2 cellular contexts compared by ENCODE assay signal in the genomic region with DNA sequence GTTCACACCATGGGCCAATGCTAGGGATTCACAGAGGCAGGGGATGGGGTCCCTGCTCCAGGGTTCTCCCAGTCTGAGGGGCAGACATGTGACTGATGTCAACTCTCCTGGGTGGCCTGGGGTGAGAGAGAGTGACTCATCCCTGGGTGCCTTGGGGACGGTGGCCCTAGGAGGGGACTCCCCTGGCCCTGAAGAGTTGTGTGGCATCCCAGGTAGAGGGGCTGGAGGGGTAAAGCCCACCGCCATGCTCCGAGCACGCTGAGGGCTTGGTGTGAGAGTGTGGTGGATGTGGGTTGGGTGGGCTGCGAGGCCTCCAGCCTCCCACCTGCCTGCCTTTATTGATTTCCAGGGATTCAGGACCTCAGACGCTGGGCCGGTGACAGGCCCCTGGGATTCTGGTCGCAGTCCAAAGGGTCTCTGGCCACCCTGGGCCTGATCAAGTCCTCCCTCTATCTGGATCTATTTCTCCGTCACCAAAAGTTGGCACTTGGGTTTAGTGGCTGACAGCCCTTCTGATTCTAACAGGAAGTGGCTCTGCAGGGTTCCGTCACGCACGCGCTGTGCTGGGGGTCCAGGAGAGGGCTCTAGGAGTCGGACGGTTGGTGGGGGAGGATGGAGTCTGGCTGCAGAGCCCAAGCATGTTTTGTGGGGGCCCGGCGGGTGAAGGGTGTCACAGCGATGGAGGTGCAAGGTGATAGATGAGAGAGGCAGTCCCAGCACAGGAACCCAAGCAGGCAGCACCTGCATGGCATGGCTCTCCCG.
TF ChIP-seq lines count a peak whose summit lies in the region.

No MANE protein-coding gene starts in this region.

TF ChIP-seq in GM12878, 131 proteins besides CTCF, POLR2A, EP300 and RAD21:
- TF ChIP-seq JUND (IDR thresholded peaks at IDR 0.05; ENCODE audit: low read depth, low read length), result no peak
- TF ChIP-seq EZH2 (IDR thresholded peaks at IDR 0.05; ENCODE audit: borderline replicate concordance, control insufficient read depth, low read depth, low read length), result no peak
- TF ChIP-seq BCL11A (IDR thresholded peaks at IDR 0.05; ENCODE audit: low read depth, low read length), result no peak
- no peak for TF ChIP-seq ZNF274 (IDR thresholded peaks at IDR 0.05; ENCODE audit: insufficient read depth, insufficient read length)
- TF ChIP-seq CBX3 (IDR thresholded peaks at IDR 0.05; ENCODE audit: borderline replicate concordance, low read depth), result no peak
- TF ChIP-seq, protein P1, sequence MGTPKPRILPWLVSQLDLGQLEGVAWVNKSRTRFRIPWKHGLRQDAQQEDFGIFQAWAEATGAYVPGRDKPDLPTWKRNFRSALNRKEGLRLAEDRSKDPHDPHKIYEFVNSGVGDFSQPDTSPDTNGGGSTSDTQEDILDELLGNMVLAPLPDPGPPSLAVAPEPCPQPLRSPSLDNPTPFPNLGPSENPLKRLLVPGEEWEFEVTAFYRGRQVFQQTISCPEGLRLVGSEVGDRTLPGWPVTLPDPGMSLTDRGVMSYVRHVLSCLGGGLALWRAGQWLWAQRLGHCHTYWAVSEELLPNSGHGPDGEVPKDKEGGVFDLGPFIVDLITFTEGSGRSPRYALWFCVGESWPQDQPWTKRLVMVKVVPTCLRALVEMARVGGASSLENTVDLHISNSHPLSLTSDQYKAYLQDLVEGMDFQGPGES (IDR thresholded peaks at IDR 0.05), result no peak
- no peak for TF ChIP-seq SMARCA5 (IDR thresholded peaks at IDR 0.05)
- TF ChIP-seq ZSCAN29 (IDR thresholded peaks at IDR 0.05), result no peak
- TF ChIP-seq, protein P2, sequence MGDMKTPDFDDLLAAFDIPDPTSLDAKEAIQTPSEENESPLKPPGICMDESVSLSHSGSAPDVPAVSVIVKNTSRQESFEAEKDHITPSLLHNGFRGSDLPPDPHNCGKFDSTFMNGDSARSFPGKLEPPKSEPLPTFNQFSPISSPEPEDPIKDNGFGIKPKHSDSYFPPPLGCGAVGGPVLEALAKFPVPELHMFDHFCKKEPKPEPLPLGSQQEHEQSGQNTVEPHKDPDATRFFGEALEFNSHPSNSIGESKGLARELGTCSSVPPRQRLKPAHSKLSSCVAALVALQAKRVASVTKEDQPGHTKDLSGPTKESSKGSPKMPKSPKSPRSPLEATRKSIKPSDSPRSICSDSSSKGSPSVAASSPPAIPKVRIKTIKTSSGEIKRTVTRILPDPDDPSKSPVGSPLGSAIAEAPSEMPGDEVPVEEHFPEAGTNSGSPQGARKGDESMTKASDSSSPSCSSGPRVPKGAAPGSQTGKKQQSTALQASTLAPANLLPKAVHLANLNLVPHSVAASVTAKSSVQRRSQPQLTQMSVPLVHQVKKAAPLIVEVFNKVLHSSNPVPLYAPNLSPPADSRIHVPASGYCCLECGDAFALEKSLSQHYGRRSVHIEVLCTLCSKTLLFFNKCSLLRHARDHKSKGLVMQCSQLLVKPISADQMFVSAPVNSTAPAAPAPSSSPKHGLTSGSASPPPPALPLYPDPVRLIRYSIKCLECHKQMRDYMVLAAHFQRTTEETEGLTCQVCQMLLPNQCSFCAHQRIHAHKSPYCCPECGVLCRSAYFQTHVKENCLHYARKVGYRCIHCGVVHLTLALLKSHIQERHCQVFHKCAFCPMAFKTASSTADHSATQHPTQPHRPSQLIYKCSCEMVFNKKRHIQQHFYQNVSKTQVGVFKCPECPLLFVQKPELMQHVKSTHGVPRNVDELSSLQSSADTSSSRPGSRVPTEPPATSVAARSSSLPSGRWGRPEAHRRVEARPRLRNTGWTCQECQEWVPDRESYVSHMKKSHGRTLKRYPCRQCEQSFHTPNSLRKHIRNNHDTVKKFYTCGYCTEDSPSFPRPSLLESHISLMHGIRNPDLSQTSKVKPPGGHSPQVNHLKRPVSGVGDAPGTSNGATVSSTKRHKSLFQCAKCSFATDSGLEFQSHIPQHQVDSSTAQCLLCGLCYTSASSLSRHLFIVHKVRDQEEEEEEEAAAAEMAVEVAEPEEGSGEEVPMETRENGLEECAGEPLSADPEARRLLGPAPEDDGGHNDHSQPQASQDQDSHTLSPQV (IDR thresholded peaks at IDR 0.05), result no peak
- no peak for TF ChIP-seq MTA2 (IDR thresholded peaks at IDR 0.05; ENCODE audit: low read depth)
- TF ChIP-seq ASH2L (IDR thresholded peaks at IDR 0.05; ENCODE audit: borderline replicate concordance, low read depth), result no peak
- TF ChIP-seq, protein P3, sequence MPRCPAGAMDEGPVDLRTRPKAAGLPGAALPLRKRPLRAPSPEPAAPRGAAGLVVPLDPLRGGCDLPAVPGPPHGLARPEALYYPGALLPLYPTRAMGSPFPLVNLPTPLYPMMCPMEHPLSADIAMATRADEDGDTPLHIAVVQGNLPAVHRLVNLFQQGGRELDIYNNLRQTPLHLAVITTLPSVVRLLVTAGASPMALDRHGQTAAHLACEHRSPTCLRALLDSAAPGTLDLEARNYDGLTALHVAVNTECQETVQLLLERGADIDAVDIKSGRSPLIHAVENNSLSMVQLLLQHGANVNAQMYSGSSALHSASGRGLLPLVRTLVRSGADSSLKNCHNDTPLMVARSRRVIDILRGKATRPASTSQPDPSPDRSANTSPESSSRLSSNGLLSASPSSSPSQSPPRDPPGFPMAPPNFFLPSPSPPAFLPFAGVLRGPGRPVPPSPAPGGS (IDR thresholded peaks at IDR 0.05; ENCODE audit: borderline replicate concordance, insufficient read depth, low read depth, low read length, poor library complexity, severe bottlenecking), result no peak
- no peak for TF ChIP-seq KAT2A (conservative IDR thresholded peaks at IDR 0.05; ENCODE audit: control insufficient read depth, low read depth, low read length)
- TF ChIP-seq HDAC2 (IDR thresholded peaks at IDR 0.05), result no peak

TF ChIP-seq in HepG2, 621 proteins besides CTCF, POLR2A, EP300 and RAD21:
- TF ChIP-seq STAT5B (CRISPR knock-in tag; IDR thresholded peaks at IDR 0.05), result no peak
- no peak for TF ChIP-seq REPIN1 (CRISPR knock-in tag; IDR thresholded peaks at IDR 0.05; ENCODE audit: borderline replicate concordance, low read depth)
- TF ChIP-seq MBNL3 (CRISPR knock-in tag; conservative IDR thresholded peaks at IDR 0.05), result no peak
- no peak for TF ChIP-seq NCOA5 (CRISPR knock-in tag; IDR thresholded peaks at IDR 0.05)
- no peak for TF ChIP-seq ZNF878 (CRISPR knock-in tag; IDR thresholded peaks at IDR 0.05)
- no peak for TF ChIP-seq SAFB2 (CRISPR knock-in tag; IDR thresholded peaks at IDR 0.05; ENCODE audit: borderline replicate concordance, low read depth)
- no peak for TF ChIP-seq ZNF446 (CRISPR knock-in tag; IDR thresholded peaks at IDR 0.05)
- TF ChIP-seq, protein P4, sequence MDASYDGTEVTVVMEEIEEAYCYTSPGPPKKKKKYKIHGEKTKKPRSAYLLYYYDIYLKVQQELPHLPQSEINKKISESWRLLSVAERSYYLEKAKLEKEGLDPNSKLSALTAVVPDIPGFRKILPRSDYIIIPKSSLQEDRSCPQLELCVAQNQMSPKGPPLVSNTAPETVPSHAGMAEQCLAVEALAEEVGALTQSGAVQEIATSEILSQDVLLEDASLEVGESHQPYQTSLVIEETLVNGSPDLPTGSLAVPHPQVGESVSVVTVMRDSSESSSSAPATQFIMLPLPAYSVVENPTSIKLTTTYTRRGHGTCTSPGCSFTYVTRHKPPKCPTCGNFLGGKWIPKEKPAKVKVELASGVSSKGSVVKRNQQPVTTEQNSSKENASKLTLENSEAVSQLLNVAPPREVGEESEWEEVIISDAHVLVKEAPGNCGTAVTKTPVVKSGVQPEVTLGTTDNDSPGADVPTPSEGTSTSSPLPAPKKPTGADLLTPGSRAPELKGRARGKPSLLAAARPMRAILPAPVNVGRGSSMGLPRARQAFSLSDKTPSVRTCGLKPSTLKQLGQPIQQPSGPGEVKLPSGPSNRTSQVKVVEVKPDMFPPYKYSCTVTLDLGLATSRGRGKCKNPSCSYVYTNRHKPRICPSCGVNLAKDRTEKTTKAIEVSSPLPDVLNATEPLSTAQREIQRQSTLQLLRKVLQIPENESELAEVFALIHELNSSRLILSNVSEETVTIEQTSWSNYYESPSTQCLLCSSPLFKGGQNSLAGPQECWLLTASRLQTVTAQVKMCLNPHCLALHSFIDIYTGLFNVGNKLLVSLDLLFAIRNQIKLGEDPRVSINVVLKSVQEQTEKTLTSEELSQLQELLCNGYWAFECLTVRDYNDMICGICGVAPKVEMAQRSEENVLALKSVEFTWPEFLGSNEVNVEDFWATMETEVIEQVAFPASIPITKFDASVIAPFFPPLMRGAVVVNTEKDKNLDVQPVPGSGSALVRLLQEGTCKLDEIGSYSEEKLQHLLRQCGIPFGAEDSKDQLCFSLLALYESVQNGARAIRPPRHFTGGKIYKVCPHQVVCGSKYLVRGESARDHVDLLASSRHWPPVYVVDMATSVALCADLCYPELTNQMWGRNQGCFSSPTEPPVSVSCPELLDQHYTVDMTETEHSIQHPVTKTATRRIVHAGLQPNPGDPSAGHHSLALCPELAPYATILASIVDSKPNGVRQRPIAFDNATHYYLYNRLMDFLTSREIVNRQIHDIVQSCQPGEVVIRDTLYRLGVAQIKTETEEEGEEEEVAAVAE (CRISPR knock-in tag; IDR thresholded peaks at IDR 0.05; ENCODE audit: borderline replicate concordance), result no peak
- no peak for TF ChIP-seq ZNF292 (CRISPR knock-in tag; IDR thresholded peaks at IDR 0.05; ENCODE audit: borderline replicate concordance, low read depth)
- TF ChIP-seq, protein P5, sequence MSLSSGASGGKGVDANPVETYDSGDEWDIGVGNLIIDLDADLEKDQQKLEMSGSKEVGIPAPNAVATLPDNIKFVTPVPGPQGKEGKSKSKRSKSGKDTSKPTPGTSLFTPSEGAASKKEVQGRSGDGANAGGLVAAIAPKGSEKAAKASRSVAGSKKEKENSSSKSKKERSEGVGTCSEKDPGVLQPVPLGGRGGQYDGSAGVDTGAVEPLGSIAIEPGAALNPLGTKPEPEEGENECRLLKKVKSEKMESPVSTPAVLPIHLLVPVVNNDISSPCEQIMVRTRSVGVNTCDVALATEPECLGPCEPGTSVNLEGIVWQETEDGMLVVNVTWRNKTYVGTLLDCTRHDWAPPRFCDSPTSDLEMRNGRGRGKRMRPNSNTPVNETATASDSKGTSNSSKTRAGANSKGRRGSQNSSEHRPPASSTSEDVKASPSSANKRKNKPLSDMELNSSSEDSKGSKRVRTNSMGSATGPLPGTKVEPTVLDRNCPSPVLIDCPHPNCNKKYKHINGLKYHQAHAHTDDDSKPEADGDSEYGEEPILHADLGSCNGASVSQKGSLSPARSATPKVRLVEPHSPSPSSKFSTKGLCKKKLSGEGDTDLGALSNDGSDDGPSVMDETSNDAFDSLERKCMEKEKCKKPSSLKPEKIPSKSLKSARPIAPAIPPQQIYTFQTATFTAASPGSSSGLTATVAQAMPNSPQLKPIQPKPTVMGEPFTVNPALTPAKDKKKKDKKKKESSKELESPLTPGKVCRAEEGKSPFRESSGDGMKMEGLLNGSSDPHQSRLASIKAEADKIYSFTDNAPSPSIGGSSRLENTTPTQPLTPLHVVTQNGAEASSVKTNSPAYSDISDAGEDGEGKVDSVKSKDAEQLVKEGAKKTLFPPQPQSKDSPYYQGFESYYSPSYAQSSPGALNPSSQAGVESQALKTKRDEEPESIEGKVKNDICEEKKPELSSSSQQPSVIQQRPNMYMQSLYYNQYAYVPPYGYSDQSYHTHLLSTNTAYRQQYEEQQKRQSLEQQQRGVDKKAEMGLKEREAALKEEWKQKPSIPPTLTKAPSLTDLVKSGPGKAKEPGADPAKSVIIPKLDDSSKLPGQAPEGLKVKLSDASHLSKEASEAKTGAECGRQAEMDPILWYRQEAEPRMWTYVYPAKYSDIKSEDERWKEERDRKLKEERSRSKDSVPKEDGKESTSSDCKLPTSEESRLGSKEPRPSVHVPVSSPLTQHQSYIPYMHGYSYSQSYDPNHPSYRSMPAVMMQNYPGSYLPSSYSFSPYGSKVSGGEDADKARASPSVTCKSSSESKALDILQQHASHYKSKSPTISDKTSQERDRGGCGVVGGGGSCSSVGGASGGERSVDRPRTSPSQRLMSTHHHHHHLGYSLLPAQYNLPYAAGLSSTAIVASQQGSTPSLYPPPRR (CRISPR knock-in tag; IDR thresholded peaks at IDR 0.05; ENCODE audit: borderline replicate concordance), result no peak
- TF ChIP-seq, protein P6, sequence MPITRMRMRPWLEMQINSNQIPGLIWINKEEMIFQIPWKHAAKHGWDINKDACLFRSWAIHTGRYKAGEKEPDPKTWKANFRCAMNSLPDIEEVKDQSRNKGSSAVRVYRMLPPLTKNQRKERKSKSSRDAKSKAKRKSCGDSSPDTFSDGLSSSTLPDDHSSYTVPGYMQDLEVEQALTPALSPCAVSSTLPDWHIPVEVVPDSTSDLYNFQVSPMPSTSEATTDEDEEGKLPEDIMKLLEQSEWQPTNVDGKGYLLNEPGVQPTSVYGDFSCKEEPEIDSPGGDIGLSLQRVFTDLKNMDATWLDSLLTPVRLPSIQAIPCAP (CRISPR knock-in tag; IDR thresholded peaks at IDR 0.05; ENCODE audit: low read depth), result no peak
